10 cellular contexts compared by ENCODE assay signal in genomic region chr6:20630617-20631448, GRCh38.
DNase-seq lines count a peak whose midpoint lies in the region; ATAC-seq and TF ChIP-seq lines count a peak whose summit lies in the region.
"Had no signal": no experiment of that assay in that cellular context is flagged by ENCODE, and none has a peak within 500 bp of the region (broad histone marks: within the 10 kb centered on the region; RNA-seq: fewer than 3 reads in every experiment).

No MANE protein-coding gene starts in this region.

- no peak overlapping the region for H3K27ac ChIP-seq in esophagus muscularis mucosa (replicated peaks in 1 of 4)
- H3K27ac ChIP-seq: WERI-Rb-1 had no signal

- peak overlapping the region; percentile 38 for H3K27ac Mint-ChIP-seq in activated B cell treated with CpG ODN at 0.5 μM for 24 hours

- peaks cover 13% of the 10 kb centered on the region for H3K4me1 Mint-ChIP-seq in activated B cell treated with CpG ODN at 0.5 μM for 24 hours

- H3K36me3 ChIP-seq in esophagus muscularis mucosa = no peaks in the 10 kb centered on the region

- peak; percentile 30 for DNase-seq in COR-L47 (lab: John Stamatoyannopoulos, UW)
- peak; percentile 31 for DNase-seq in GM12865 (ENCODE audit: low read depth)
- DNase-seq in NCI-H1048 (lab: John Stamatoyannopoulos, UW) = peak; percentile 90
- DNase-seq in activated B cell treated with CpG ODN at 0.5 μM for 24 hours = no peak
- DNase-seq in esophagus muscularis mucosa (ENCODE audit: extremely low spot score) = no peak
- DNase-seq: trophoblast cell, WERI-Rb-1 had no signal

- TF ChIP-seq CTCF in GM12865 (IDR thresholded peaks at IDR 0.05; ENCODE audit: insufficient read depth, low read depth, low read length, missing control alignments) = no peak
- no peak for TF ChIP-seq CTCF in activated B cell treated with CpG ODN at 0.5 μM for 24 hours (IDR thresholded peaks at IDR 0.05)
- no peak for TF ChIP-seq CTCF in esophagus muscularis mucosa (IDR thresholded peaks at IDR 0.05)

- ATAC-seq in activated B cell treated with CpG ODN at 0.5 μM for 24 hours (ENCODE audit: low read depth) (no peak), HG03039 (IDR thresholded peaks at IDR 0.05; ENCODE audit: unreplicated experiment) (no peak), HG03460 (IDR thresholded peaks at IDR 0.05; ENCODE audit: unreplicated experiment) (no peak), HG03521 (IDR thresholded peaks at IDR 0.05; ENCODE audit: unreplicated experiment) (no peak)

- TF ChIP-seq EP300 in esophagus muscularis mucosa (IDR thresholded peaks at IDR 0.05) = no peak

- no peak overlapping the region for H3K4me3 Mint-ChIP-seq in activated B cell treated with CpG ODN at 0.5 μM for 24 hours

- no peaks in the 10 kb centered on the region for H3K27me3 Mint-ChIP-seq in activated B cell treated with CpG ODN at 0.5 μM for 24 hours

- no peaks in the 10 kb centered on the region for H3K9me3 ChIP-seq in esophagus muscularis mucosa

- H3K4me3 ChIP-seq in GM12865 (ENCODE audit: low read depth, low read length) (no peak overlapping the region), esophagus muscularis mucosa (no peak overlapping the region)

- WGBS in esophagus muscularis mucosa = 73% methylated on average over 3 of the region's 3 CpGs

- POLR2A ChIA-PET in activated B cell treated with CpG ODN at 0.5 μM for 24 hours (lab: Charles Lee) = interaction anchor here (0.6 kb wide), 1 partner anchor 958 kb away, joined by 4 read pairs; no protein-coding TSS in a partner anchor

- intact Hi-C loops in activated B cell treated with CpG ODN at 0.5 μM for 24 hours (cut with micrococcal nuclease) = no loop called here
- intact Hi-C loops in esophagus muscularis mucosa (cut with DNase I) = no loop called here

- TF ChIP-seq POLR2A in esophagus muscularis mucosa (IDR thresholded peaks at IDR 0.05; ENCODE audit: low read depth) = no peak

- no peaks in the 10 kb centered on the region for H3K27me3 ChIP-seq in esophagus muscularis mucosa

- H3K9me3 Mint-ChIP-seq in activated B cell treated with CpG ODN at 0.5 μM for 24 hours = no peaks in the 10 kb centered on the region

- CTCF ChIA-PET in activated B cell treated with CpG ODN at 0.5 μM for 24 hours (lab: Charles Lee) = no interaction called here

- H3K36me3 Mint-ChIP-seq in activated B cell treated with CpG ODN at 0.5 μM for 24 hours (ENCODE audit: low read depth) = peaks cover 33% of the 10 kb centered on the region

- peaks cover 0 to 10% (median 3%) of the 10 kb centered on the region in 4 donors for H3K4me1 ChIP-seq in esophagus muscularis mucosa

Comparison
In these comparisons a context has a peak if more than half of its experiments do, and no peak if none do; other contexts are left out.
1. DNase-seq: peak in COR-L47 (single experiment), GM12865 (single experiment) and NCI-H1048 (single experiment); none in activated B cell treated with CpG ODN at 0.5 μM for 24 hours (single experiment) and esophagus muscularis mucosa (single experiment).